ENCODE assay signal across 11 cellular contexts in the genomic region with DNA sequence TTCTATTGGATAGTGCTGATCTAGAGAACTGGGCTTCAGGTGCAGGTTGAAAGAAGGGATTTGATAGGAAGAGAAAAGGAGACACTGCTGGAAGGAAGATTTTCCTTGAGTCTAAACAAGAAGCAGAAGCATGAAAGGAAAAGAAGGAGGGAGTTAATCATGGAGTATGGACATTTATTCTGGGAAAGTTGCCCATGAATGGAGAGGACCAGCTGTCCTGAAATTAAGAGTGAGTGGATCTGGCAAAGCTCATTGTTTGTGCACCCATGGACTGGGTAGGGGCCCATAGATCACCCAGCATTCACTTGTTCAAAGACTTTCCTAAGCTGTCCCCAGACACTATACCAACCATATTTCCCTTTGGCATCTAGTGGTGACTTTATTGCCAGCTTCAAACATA.
"Had no signal": no experiment of that assay in that cellular context is flagged by ENCODE, and none has a peak within 500 bp of the region (broad histone marks: within the 10 kb centered on the region; RNA-seq: fewer than 3 reads in every experiment).

No MANE protein-coding gene starts in this region.

- H3K36me3 ChIP-seq: thyroid gland, uterus had no signal

- H3K4me2 ChIP-seq: smooth muscle cell had no signal

- H3K4me1 ChIP-seq: thyroid gland, uterus had no signal

- H3K9me3 ChIP-seq: thyroid gland, uterus had no signal

- H3K4me3 ChIP-seq: coronary artery, smooth muscle cell, thyroid gland, uterus had no signal

- DNase-seq: activated CD4-positive, alpha-beta T cell treated with anti-CD3 and anti-CD28 coated beads for 48 hours; activated naive CD4-positive, alpha-beta T cell treated with Interleukin-2 at 50 U/mL for 16 hours; effector CD8-positive, alpha-beta T cell; glutamatergic neuron; naive B cell; right cardiac atrium; T1000; thyroid gland; uterus had no signal

- H3K27me3 ChIP-seq: thyroid gland, uterus had no signal

- H3K27ac ChIP-seq: coronary artery, thyroid gland, uterus had no signal
